Comparison of ENCODE assay signal across 1 cellular context in the genomic region with DNA sequence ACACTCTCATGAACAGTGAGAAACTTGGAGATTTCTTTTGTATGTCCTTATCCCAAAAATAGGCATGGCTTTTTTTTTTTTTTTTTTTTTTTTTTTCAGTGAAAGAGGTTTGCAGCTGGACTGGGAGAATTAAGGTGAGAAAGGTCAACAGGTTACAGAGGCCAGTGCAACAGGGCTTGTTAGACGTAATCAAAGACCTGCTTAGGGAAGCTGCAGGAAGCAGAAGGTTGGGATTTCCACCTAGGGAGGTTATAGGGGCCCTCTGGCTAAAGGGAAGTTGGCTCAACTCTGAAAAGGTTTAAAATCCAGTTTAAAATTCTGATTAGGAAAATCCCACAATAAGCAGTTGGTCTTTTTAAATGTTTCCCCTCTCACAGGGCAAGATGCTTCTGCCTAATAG.
TF ChIP-seq lines count a peak whose summit lies in the region.

No MANE protein-coding gene starts in this region.

TF ChIP-seq in HEK293, 187 proteins besides CTCF, POLR2A, EP300 and RAD21 (continued from another document):
- no peak for TF ChIP-seq ZNF837 (tag by site-specific recombination; IDR thresholded peaks at IDR 0.05)
- no peak for TF ChIP-seq ZNF146 (tag by site-specific recombination; IDR thresholded peaks at IDR 0.05)
- TF ChIP-seq OVOL3 (tag by site-specific recombination; IDR thresholded peaks at IDR 0.05), result no peak
